30 cellular contexts compared by ENCODE assay signal in the genomic region with DNA sequence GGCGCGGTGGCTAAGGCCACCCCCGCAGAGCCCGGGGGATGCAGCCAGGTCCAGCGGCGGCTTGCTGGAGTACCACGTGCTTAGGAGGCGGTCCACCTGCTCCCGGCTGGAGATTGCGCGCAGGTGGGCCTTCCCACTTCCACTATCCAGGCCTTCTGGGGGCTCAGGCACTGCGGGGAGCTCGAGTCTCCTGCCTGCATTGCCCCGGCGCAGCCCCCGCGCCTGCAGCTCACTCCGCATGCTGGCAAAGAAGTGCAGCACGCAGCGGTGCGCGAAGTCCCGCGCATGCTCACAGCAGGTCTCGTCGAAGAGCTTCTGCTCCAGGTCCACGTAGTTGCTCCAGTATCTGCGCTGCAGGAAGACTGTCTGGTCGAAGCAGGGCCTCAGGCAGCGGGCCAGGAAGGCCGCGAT. TPM values are rescaled to one million over a fixed set of nuclear protein-coding genes. Genes with fewer than 3 reads are reported as not detected.
DNase-seq lines count a peak whose midpoint lies in the region; ATAC-seq, FAIRE-seq and TF ChIP-seq lines count a peak whose summit lies in the region.
"Had no signal": no experiment of that assay in that cellular context is flagged by ENCODE, and none has a peak within 500 bp of the region (broad histone marks: within the 10 kb centered on the region; RNA-seq: fewer than 3 reads in every experiment).

No MANE protein-coding gene starts in this region.

- H3K4me2 ChIP-seq in H9 (ENCODE audit: insufficient read depth, insufficient read length, low read length): no peak overlapping the region
- H3K4me2 ChIP-seq in K562 (ENCODE audit: insufficient read depth, low read length): no peak overlapping the region

- H3K23me2 ChIP-seq in H9 (ENCODE audit: insufficient read length, low read depth, low read length, poor library complexity, severe bottlenecking): no peaks in the 10 kb centered on the region

- H3K4ac ChIP-seq in H9 (ENCODE audit: low read depth, low read length): no peak overlapping the region

- H2BK5ac ChIP-seq in H9 (ENCODE audit: insufficient read length, low read length): no peak overlapping the region

- H3K27me3 ChIP-seq in H9 (ENCODE audit: insufficient read depth, low read length) (no peaks in the 10 kb centered on the region), K562 (ENCODE audit: control insufficient read depth in 2 of 2, insufficient read depth in 2 of 2, low read length in 2 of 2) (peaks cover 0 to 10% of the 10 kb centered on the region in 2 experiments; a peak in 1 of 5 replicates), ovary (no peaks in the 10 kb centered on the region)
- H3K27me3 ChIP-seq: heart left ventricle had no signal

- no peak overlapping the region for H2BK12ac ChIP-seq in H9 (ENCODE audit: insufficient read length, low read depth, low read length)

- no peak overlapping the region for H2BK120ac ChIP-seq in H9 (ENCODE audit: low read depth, low read length, poor library complexity, severe bottlenecking)

- no peaks in the 10 kb centered on the region for H3K79me1 ChIP-seq in H9 (ENCODE audit: insufficient read depth, low read depth, low read length, poor library complexity, severe bottlenecking)

- H4K91ac ChIP-seq in H9 (ENCODE audit: insufficient read length, low read depth, low read length): no peak overlapping the region

- H4K20me1 ChIP-seq in H9 (ENCODE audit: control insufficient read depth, insufficient read depth, insufficient read length) (no peaks in the 10 kb centered on the region), K562 (replicated peaks; ENCODE audit: control insufficient read depth, insufficient read depth, low read length) (no peaks in the 10 kb centered on the region; the same call in 1 of the 2 replicates)

- no peak overlapping the region for H4K5ac ChIP-seq in H9 (ENCODE audit: insufficient read length, low read depth, low read length)

- TF ChIP-seq CTCF in H9 (conservative IDR thresholded peaks at IDR 0.05): no peak
- TF ChIP-seq CTCF in K562 (IDR thresholded peaks at IDR 0.05 in 2 of 3, conservative IDR thresholded peaks at IDR 0.05 in 1 of 3; ENCODE audit: insufficient read depth in 2 of 3, low read depth in 1 of 3, low read length in 3 of 3): no peak
- no peak for TF ChIP-seq CTCF in ovary (IDR thresholded peaks at IDR 0.05)
- TF ChIP-seq CTCF in lower leg skin (IDR thresholded peaks at IDR 0.05): no peak

- no peaks in the 10 kb centered on the region; the same call in 1 of the 2 replicates for H3K4me1 ChIP-seq in H9 (ENCODE audit: insufficient read depth, low read length)
- peaks cover 10 to 12% of the 10 kb centered on the region in 2 experiments; a peak in 3 of 5 replicates for H3K4me1 ChIP-seq in K562 (replicated peaks in 1 of 2; ENCODE audit: control insufficient read depth in 2 of 2, insufficient read depth in 2 of 2, low read length in 2 of 2)
- H3K4me1 ChIP-seq in ovary (ENCODE audit: insufficient read depth): no peaks in the 10 kb centered on the region
- H3K4me1 ChIP-seq: psoas muscle had no signal

- no peak overlapping the region for H3K18ac ChIP-seq in H9 (ENCODE audit: insufficient read length, low read depth, low read length)

- BruUV-seq in K562 (replicated peaks; lab: Mats Ljungman, UMichigan): no TSS peak

- no peak for DNase-seq in activated CD4-positive, alpha-beta T cell treated with anti-CD3 and anti-CD28 coated beads, Interleukin-2, amount 10 ng/mL, durations not matched to agents 24 days and 14 days
- DNase-seq in activated CD4-positive, alpha-beta T cell treated with anti-CD3 and anti-CD28 coated beads for 1 hour: no peak
- DNase-seq in H9: no peak
- no peak for DNase-seq in K562 (ENCODE audit: extremely low read depth in 1 of 4, low spot score in 3 of 4)
- DNase-seq in ovary: peak in 4 of 5 donors; percentile 68 to 83 (median 72)
- no peak for DNase-seq in urothelium cell line (ENCODE audit: low spot score)
- DNase-seq in DMS114 treated with DMSO at 0.1 percent for 48 hours (lab: John Stamatoyannopoulos, UW; ENCODE audit: unreplicated experiment): no peak
- DNase-seq in lower leg skin (ENCODE audit: low spot score in 2 of 2): no peak
- DNase-seq: 8988T; activated CD4-positive, alpha-beta T cell treated with anti-CD3 and anti-CD28 coated beads, Interleukin-2, amount 50 U/mL, for 4 hours; activated gamma-delta T cell treated with Interleukin-2 at 50 U/mL for 16 hours; AML-193; DND-41; heart left ventricle; mucosa of descending colon; NCI-H1436; NCI-H510A treated with DMSO at 0.1 percent for 48 hours; stimulated activated CD4-positive, alpha-beta T cell treated with anti-CD3 and anti-CD28 coated beads, Interleukin-2, amount 100 ng/mL, for 24 hours; WERI-Rb-1 had no signal

- no peak overlapping the region for H3K4me3 ChIP-seq in K562
- no peak overlapping the region for H3K4me3 ChIP-seq in ovary
- no peak overlapping the region for H3K4me3 ChIP-seq in lower leg skin (ENCODE audit: low read depth, poor library complexity, severe bottlenecking)
- H3K4me3 ChIP-seq: heart left ventricle, mucosa of descending colon, psoas muscle, SK-N-MC, skin epidermis, thoracic aorta had no signal

- H3K4me3 Mint-ChIP-seq in activated CD4-positive, alpha-beta T cell treated with anti-CD3 and anti-CD28 coated beads, Interleukin-2, amount 10 ng/mL, durations not matched to agents 24 days and 14 days: no peak overlapping the region
- H3K4me3 Mint-ChIP-seq in H9: no peak overlapping the region
- H3K4me3 Mint-ChIP-seq: stimulated activated effector memory CD8-positive, alpha-beta T cell treated with anti-CD3 and anti-CD28 coated beads, Interleukin-12 subunit alpha, Interleukin-12 subunit beta, amount 100 ng/mL, for 72 hours had no signal

- CTCF ChIA-PET in K562 (lab: Yijun Ruan, JAX; ENCODE audit: low intra/inter-chr PET ratio): no interaction called here

- no peak for ATAC-seq in K562
- ATAC-seq: heart left ventricle; mucosa of descending colon; psoas muscle; stimulated activated effector memory CD8-positive, alpha-beta T cell treated with anti-CD3 and anti-CD28 coated beads, Interleukin-12 subunit alpha, Interleukin-12 subunit beta, amount 100 ng/mL, for 72 hours had no signal

- H3K4me1 Mint-ChIP-seq in activated CD4-positive, alpha-beta T cell treated with anti-CD3 and anti-CD28 coated beads, Interleukin-2, amount 10 ng/mL, durations not matched to agents 24 days and 14 days: peaks cover 42% of the 10 kb centered on the region
- H3K4me1 Mint-ChIP-seq in H9: peaks cover 23 to 37% of the 10 kb centered on the region in 2 experiments

- FAIRE-seq in K562 (lab: Jason Lieb, UNC): no peak
- FAIRE-seq in urothelium cell line (lab: Jason Lieb, UNC): no peak
- FAIRE-seq: GM12891 had no signal

- H3K36me3 ChIP-seq in K562 (ENCODE audit: control insufficient read depth, insufficient read depth, low read length): no peaks in the 10 kb centered on the region
- H3K36me3 ChIP-seq in ovary: no peaks in the 10 kb centered on the region
- H3K36me3 ChIP-seq: heart left ventricle, thoracic aorta, WERI-Rb-1 had no signal

- no peak overlapping the region for H2BK20ac ChIP-seq in H9 (ENCODE audit: low read depth, low read length, poor library complexity, severe bottlenecking)

- in situ Hi-C loops in K562 (cut with MboI): no loop called here

- WGBS in H9 (ENCODE audit: extremely low coverage, insufficient read length, low lambda C conversion rate): no CpG with 5 or more reads among the region's 32 CpGs
- WGBS in K562 (ENCODE audit: insufficient coverage, low coverage, missing lambda C conversion rate): 74% methylated on average over 20 of the region's 32 CpGs
- 45 to 58% (median 48%) methylated on average over 32 of the region's 32 CpGs for WGBS in ovary, 3 donors
- whole genome bisulfite sequencing in lower leg skin, 2 donors: 67 to 70% methylated on average over 16 to 31 of the region's 32 CpGs

- peak overlapping the region; percentile 10; the same call in 1 of the 2 replicates for H3K14ac ChIP-seq in H9 (ENCODE audit: insufficient read depth, low read length)

- H3K9ac ChIP-seq in H9 (ENCODE audit: extremely low read depth, insufficient read length, low read length) (no peak overlapping the region), K562 (ENCODE audit: insufficient read depth in 1 of 2, low read depth in 2 of 2, low read length in 2 of 2) (peak overlapping the region in 1 of 2 experiments; percentile 35; a peak in 1 of 4 replicates)

- TF ChIP-seq POLR2A in K562 (conservative IDR thresholded peaks at IDR 0.05) (no peak), ovary (IDR thresholded peaks at IDR 0.05) (no peak), lower leg skin (IDR thresholded peaks at IDR 0.05) (no peak)

- no peaks in the 10 kb centered on the region for H3K27me3 Mint-ChIP-seq in activated CD4-positive, alpha-beta T cell treated with anti-CD3 and anti-CD28 coated beads, Interleukin-2, amount 10 ng/mL, durations not matched to agents 24 days and 14 days
- peaks cover 4% of the 10 kb centered on the region for H3K27me3 Mint-ChIP-seq in H9 (ENCODE audit: low read depth)

- POLR2A ChIA-PET in K562 (lab: Yijun Ruan, JAX): interaction anchor here (0.6 kb wide), 1 partner anchor 122 kb away, joined by 3 read pairs; a partner anchor contains a TSS

- no peaks in the 10 kb centered on the region for H3K36me3 Mint-ChIP-seq in activated CD4-positive, alpha-beta T cell treated with anti-CD3 and anti-CD28 coated beads, Interleukin-2, amount 10 ng/mL, durations not matched to agents 24 days and 14 days (ENCODE audit: low read depth)
- no peaks in the 10 kb centered on the region for H3K36me3 Mint-ChIP-seq in H9 (ENCODE audit: insufficient read depth in 1 of 3, low read depth in 3 of 3)

- intact Hi-C loops in activated CD4-positive, alpha-beta T cell treated with anti-CD3 and anti-CD28 coated beads, Interleukin-2, amount 10 ng/mL, durations not matched to agents 24 days and 14 days (cut with micrococcal nuclease): loop anchor here (5.0 kb wide), 1 partner anchor 41 kb away; no protein-coding TSS in a partner anchor
- intact Hi-C loops in K562 (cut with micrococcal nuclease) (no loop called here), ovary (cut with DNase I) (no loop called here), lower leg skin (cut with DNase I; ENCODE audit: low total_unique reads) (no loop called here)

- TF ChIP-seq EP300 in K562 (IDR thresholded peaks at IDR 0.05; ENCODE audit: low read length) (no peak), ovary (IDR thresholded peaks at IDR 0.05) (no peak)

- H3K79me2 ChIP-seq in H9 (ENCODE audit: insufficient read depth, low read length) (no peaks in the 10 kb centered on the region), K562 (ENCODE audit: control insufficient read depth, insufficient read depth, low read length) (no peaks in the 10 kb centered on the region)

- no peak overlapping the region for H4K8ac ChIP-seq in H9 (replicated peaks; ENCODE audit: insufficient read length, low read depth, low read length)

- H2BK15ac ChIP-seq in H9 (ENCODE audit: low read depth, low read length): no peak overlapping the region

- peak overlapping the region; percentile 21 for H3K27ac Mint-ChIP-seq in activated CD4-positive, alpha-beta T cell treated with anti-CD3 and anti-CD28 coated beads, Interleukin-2, amount 10 ng/mL, durations not matched to agents 24 days and 14 days
- no peak overlapping the region; a peak in 1 of 7 replicates for H3K27ac Mint-ChIP-seq in H9

- no peak overlapping the region for H3T11ph ChIP-seq in H9 (ENCODE audit: low read length)

- no peak overlapping the region for H2AK5ac ChIP-seq in H9 (ENCODE audit: insufficient read length, low read length)

- H3K9me1 ChIP-seq in K562 (ENCODE audit: control insufficient read depth, insufficient read depth, low read length): no peaks in the 10 kb centered on the region

- no peak overlapping the region for H3K56ac ChIP-seq in H9 (ENCODE audit: insufficient read length, low read depth, low read length)

- H3K9me3 ChIP-seq in H9 (ENCODE audit: control insufficient read depth, low read depth, low read length) (no peaks in the 10 kb centered on the region), K562 (replicated peaks; ENCODE audit: control insufficient read depth, insufficient read depth, low read depth, low read length) (no peaks in the 10 kb centered on the region), ovary (no peaks in the 10 kb centered on the region)
- H3K9me3 ChIP-seq: heart left ventricle, mucosa of descending colon, psoas muscle, thoracic aorta had no signal

- no peak for TF ChIP-seq RAD21 in K562 (CRISPR knock-in tag; conservative IDR thresholded peaks at IDR 0.05 in 1 of 2, IDR thresholded peaks at IDR 0.05 in 1 of 2)

- H3K27ac ChIP-seq in H9 (ENCODE audit: insufficient read length, low read depth, low read length) (no peak overlapping the region), K562 (ENCODE audit: extremely low read depth, low read depth, low read length) (no peak overlapping the region), ovary (no peak overlapping the region)
- H3K27ac ChIP-seq: heart left ventricle, psoas muscle, SK-N-MC, thoracic aorta, WERI-Rb-1 had no signal

- H3K23ac ChIP-seq in H9 (ENCODE audit: insufficient read length, low read depth, low read length): no peak overlapping the region

- no peak overlapping the region for H2AFZ ChIP-seq in H9 (ENCODE audit: low read length)
- H2AFZ ChIP-seq in K562 (ENCODE audit: low read depth, low read length): no peak overlapping the region

- no peaks in the 10 kb centered on the region for H3K9me3 Mint-ChIP-seq in activated CD4-positive, alpha-beta T cell treated with anti-CD3 and anti-CD28 coated beads, Interleukin-2, amount 10 ng/mL, durations not matched to agents 24 days and 14 days
- H3K9me3 Mint-ChIP-seq in H9: no peaks in the 10 kb centered on the region
- H3K9me3 Mint-ChIP-seq: stimulated activated effector memory CD8-positive, alpha-beta T cell treated with anti-CD3 and anti-CD28 coated beads, Interleukin-12 subunit alpha, Interleukin-12 subunit beta, amount 100 ng/mL, for 72 hours had no signal

RNA-seq across cellular contexts. Expression of a gene that starts 5.8 kb away (rescaled TPM):
- not detected in 2 replicates for total RNA-seq in activated CD4-positive, alpha-beta T cell treated with anti-CD3 and anti-CD28 coated beads, Interleukin-2, amount 10 ng/mL, durations not matched to agents 24 days and 14 days
- not detected in 2 replicates for total RNA-seq in H9 (2021)
- not detected in 2 replicates for total RNA-seq in K562 (2011; cell fraction: chromatin; rRNA removed; ENCODE audit: low replicate concordance)
- total RNA-seq in K562 (2011; cell fraction: nucleolus; rRNA removed): not detected in 2 replicates
- not detected in 2 replicates for total RNA-seq in K562 (2011; cell fraction: nucleoplasm; rRNA removed)
- total RNA-seq in K562 (2014; rRNA removed): not detected in 2 replicates
- total RNA-seq in K562 (2014; rRNA removed; fragmentation: Illumina TruSeq; extraction: Trizol): not detected in 2 replicates
- total RNA-seq in K562 (2015; rRNA removed; fragmentation: Illumina TruSeq; extraction: Trizol): not detected in 2 replicates
- total RNA-seq in K562 (2021): not detected in 2 replicates
- polyA plus RNA-seq in K562 (2011; rRNA removed): not detected in 2 replicates
- polyA plus RNA-seq in K562 (2011; cell fraction: cytosol; rRNA removed): not detected in 2 replicates
- polyA plus RNA-seq in K562 (2011; cell fraction: nucleus; rRNA removed): not detected in 2 replicates
- 0.10 TPM in 1 of 2 replicates, not detected in the other for polyA plus RNA-seq in K562 (2012)
- not detected in 2 replicates for polyA plus RNA-seq in K562 (2014; fragmentation: Illumina TruSeq; extraction: Trizol)
- polyA plus RNA-seq in K562 (2014; fragmentation: Nextera tagmentation; extraction: Ambion mirVana): not detected
- not detected in 2 replicates for polyA plus RNA-seq in K562 (2014; rRNA removed)
- not detected in 2 replicates for polyA minus RNA-seq in K562 (2011; rRNA and poly(A)+ RNA removed)
- not detected in 2 replicates for polyA minus RNA-seq in K562 (2011; cell fraction: cytosol; rRNA and poly(A)+ RNA removed)
- polyA minus RNA-seq in K562 (2011; cell fraction: nucleus; rRNA and poly(A)+ RNA removed): not detected in 2 replicates
- total RNA-seq in ovary: not detected
- not detected for polyA plus RNA-seq in ovary
- total RNA-seq in lower leg skin: not detected
- total RNA-seq: cardiac septum, dermis microvascular lymphatic vessel endothelial cell, heart left ventricle, mucosa of descending colon, psoas muscle, thoracic aorta had no signal
- polyA plus RNA-seq: heart left ventricle, liver, neural cell, psoas muscle had no signal

RNA-seq across cellular contexts. Expression of a gene that starts 14.6 kb away (rescaled TPM):
- total RNA-seq in activated CD4-positive, alpha-beta T cell treated with anti-CD3 and anti-CD28 coated beads, Interleukin-2, amount 10 ng/mL, durations not matched to agents 24 days and 14 days: not detected in 2 replicates
- 0.07 and 0.13 TPM in 2 replicates for total RNA-seq in H9 (2021)
- not detected in 2 replicates for total RNA-seq in K562 (2011; cell fraction: chromatin; rRNA removed; ENCODE audit: low replicate concordance)
- not detected in 2 replicates for total RNA-seq in K562 (2011; cell fraction: nucleolus; rRNA removed)
- not detected in 2 replicates for total RNA-seq in K562 (2011; cell fraction: nucleoplasm; rRNA removed)
- total RNA-seq in K562 (2014; rRNA removed): not detected in 2 replicates
- not detected in 2 replicates for total RNA-seq in K562 (2014; rRNA removed; fragmentation: Illumina TruSeq; extraction: Trizol)
- total RNA-seq in K562 (2015; rRNA removed; fragmentation: Illumina TruSeq; extraction: Trizol): not detected in 2 replicates
- not detected in 2 replicates for total RNA-seq in K562 (2021)
- polyA plus RNA-seq in K562 (2011; rRNA removed): not detected in 2 replicates
- not detected in 2 replicates for polyA plus RNA-seq in K562 (2011; cell fraction: cytosol; rRNA removed)
- polyA plus RNA-seq in K562 (2011; cell fraction: nucleus; rRNA removed): not detected in 2 replicates
- not detected in 2 replicates for polyA plus RNA-seq in K562 (2012)
- not detected in 2 replicates for polyA plus RNA-seq in K562 (2014; fragmentation: Illumina TruSeq; extraction: Trizol)
- polyA plus RNA-seq in K562 (2014; fragmentation: Nextera tagmentation; extraction: Ambion mirVana): under 1 TPM in 1 of 2 experiments, not detected in 1; 0.03 TPM
- polyA plus RNA-seq in K562 (2014; rRNA removed): not detected in 2 replicates
- polyA minus RNA-seq in K562 (2011; rRNA and poly(A)+ RNA removed): not detected in 2 replicates
- polyA minus RNA-seq in K562 (2011; cell fraction: cytosol; rRNA and poly(A)+ RNA removed): not detected in 2 replicates
- not detected in 2 replicates for polyA minus RNA-seq in K562 (2011; cell fraction: nucleus; rRNA and poly(A)+ RNA removed)
- total RNA-seq in ovary: not detected
- polyA plus RNA-seq in ovary: not detected
- total RNA-seq in lower leg skin: not detected
- total RNA-seq: cardiac septum, dermis microvascular lymphatic vessel endothelial cell, heart left ventricle, liver, mucosa of descending colon, psoas muscle, RPMI7951, thoracic aorta had no signal
- polyA plus RNA-seq: heart left ventricle, liver, neural cell, psoas muscle had no signal

RNA-seq across cellular contexts. Expression of a gene that starts 20.2 kb away (rescaled TPM):
- total RNA-seq in activated CD4-positive, alpha-beta T cell treated with anti-CD3 and anti-CD28 coated beads, Interleukin-2, amount 10 ng/mL, durations not matched to agents 24 days and 14 days: 2.8 and 3.1 TPM in 2 replicates
- total RNA-seq in H9 (2021) (0.92 and 1.2 TPM in 2 replicates), K562 (2014; rRNA removed) (0.08 and 0.45 TPM in 2 replicates), K562 (2014; rRNA removed; fragmentation: Illumina TruSeq; extraction: Trizol) (not detected in 2 replicates), K562 (2015; rRNA removed; fragmentation: Illumina TruSeq; extraction: Trizol) (not detected in 2 replicates), K562 (2021) (0.11 and 0.20 TPM in 2 replicates), ovary (1 to 10 TPM; 2.4 to 5.6 (median 3.2) TPM), lower leg skin (under 1 TPM in 3 of 4 donors, not detected in 1; 0.13 to 0.23 (median 0.22) TPM)
- total RNA-seq in K562 (2011; cell fraction: chromatin; rRNA removed; ENCODE audit: low replicate concordance): 1.3 TPM in 1 of 2 replicates, not detected in the other
- 0.39 and 1.3 TPM in 2 replicates for total RNA-seq in K562 (2011; cell fraction: nucleolus; rRNA removed)
- 0.22 and 0.84 TPM in 2 replicates for total RNA-seq in K562 (2011; cell fraction: nucleoplasm; rRNA removed)
- polyA plus RNA-seq in K562 (2011; rRNA removed) (0.20 and 0.21 TPM in 2 replicates), K562 (2014; fragmentation: Illumina TruSeq; extraction: Trizol) (0.26 TPM in 1 of 2 replicates, not detected in the other), K562 (2014; fragmentation: Nextera tagmentation; extraction: Ambion mirVana) (under 1 TPM in 1 of 2 experiments, not detected in 1; 0.01 TPM), K562 (2014; rRNA removed) (0.04 TPM in 1 of 2 replicates, not detected in the other), ovary (1 to 10 TPM in 1 of 2 donors, under 1 TPM in 1; 0.28 to 1.8 TPM)
- 0.43 and 1.3 TPM in 2 replicates for polyA plus RNA-seq in K562 (2011; cell fraction: cytosol; rRNA removed)
- polyA plus RNA-seq in K562 (2011; cell fraction: nucleus; rRNA removed): 0.38 and 2.3 TPM in 2 replicates
- 0.20 and 0.24 TPM in 2 replicates for polyA plus RNA-seq in K562 (2012)
- 0.11 TPM in 1 of 2 replicates, not detected in the other for polyA minus RNA-seq in K562 (2011; rRNA and poly(A)+ RNA removed)
- polyA minus RNA-seq in K562 (2011; cell fraction: cytosol; rRNA and poly(A)+ RNA removed): 0.29 TPM in 1 of 2 replicates, not detected in the other
- 0.22 and 0.67 TPM in 2 replicates for polyA minus RNA-seq in K562 (2011; cell fraction: nucleus; rRNA and poly(A)+ RNA removed)
- total RNA-seq: RPMI7951 had no signal

RNA-seq across cellular contexts. Expression of a gene that starts 21.1 kb away (rescaled TPM):
- 14.0 and 17.5 TPM in 2 replicates for total RNA-seq in activated CD4-positive, alpha-beta T cell treated with anti-CD3 and anti-CD28 coated beads, Interleukin-2, amount 10 ng/mL, durations not matched to agents 24 days and 14 days
- total RNA-seq in H9 (2021): not detected in 2 replicates
- total RNA-seq in K562 (2011; cell fraction: chromatin; rRNA removed; ENCODE audit: low replicate concordance): not detected in 2 replicates
- not detected in 2 replicates for total RNA-seq in K562 (2011; cell fraction: nucleolus; rRNA removed)
- not detected in 2 replicates for total RNA-seq in K562 (2011; cell fraction: nucleoplasm; rRNA removed)
- not detected in 2 replicates for total RNA-seq in K562 (2014; rRNA removed)
- not detected in 2 replicates for total RNA-seq in K562 (2014; rRNA removed; fragmentation: Illumina TruSeq; extraction: Trizol)
- total RNA-seq in K562 (2015; rRNA removed; fragmentation: Illumina TruSeq; extraction: Trizol): not detected in 2 replicates
- 0.16 TPM in 1 of 2 replicates, not detected in the other for total RNA-seq in K562 (2021)
- polyA plus RNA-seq in K562 (2011; rRNA removed): 0.08 and 0.39 TPM in 2 replicates
- 0.10 and 0.41 TPM in 2 replicates for polyA plus RNA-seq in K562 (2011; cell fraction: cytosol; rRNA removed)
- 0.17 and 0.35 TPM in 2 replicates for polyA plus RNA-seq in K562 (2011; cell fraction: nucleus; rRNA removed)
- polyA plus RNA-seq in K562 (2012): 1.3 and 1.7 TPM in 2 replicates
- polyA plus RNA-seq in K562 (2014; fragmentation: Illumina TruSeq; extraction: Trizol): not detected in 2 replicates
- polyA plus RNA-seq in K562 (2014; fragmentation: Nextera tagmentation; extraction: Ambion mirVana): under 1 TPM; 0.13 to 0.14 TPM
- polyA plus RNA-seq in K562 (2014; rRNA removed): not detected in 2 replicates
- not detected in 2 replicates for polyA minus RNA-seq in K562 (2011; rRNA and poly(A)+ RNA removed)
- 0.73 TPM in 1 of 2 replicates, not detected in the other for polyA minus RNA-seq in K562 (2011; cell fraction: cytosol; rRNA and poly(A)+ RNA removed)
- 0.22 TPM in 1 of 2 replicates, not detected in the other for polyA minus RNA-seq in K562 (2011; cell fraction: nucleus; rRNA and poly(A)+ RNA removed)
- 10 to 100 TPM; 46.5 to 90.4 (median 55.3) TPM for total RNA-seq in ovary
- 100 to 1,000 TPM in 1 of 2 donors, 10 to 100 TPM in 1; 42.1 to 105 TPM for polyA plus RNA-seq in ovary
- 10 to 100 TPM; 13.8 to 37.2 (median 15.4) TPM for total RNA-seq in lower leg skin
- polyA plus RNA-seq: neural cell had no signal

Comparison
In these comparisons a context has a peak if more than half of its experiments do, and no peak if none do; other contexts are left out.
1. DNase-seq: peak in ovary (4 of 5); none in activated CD4-positive, alpha-beta T cell treated with anti-CD3 and anti-CD28 coated beads, Interleukin-2, amount 10 ng/mL, durations not matched to agents 24 days and 14 days (single experiment), activated CD4-positive, alpha-beta T cell treated with anti-CD3 and anti-CD28 coated beads for 1 hour (single experiment), H9 (single experiment), K562 (0 of 4), urothelium cell line (single experiment), DMS114 treated with DMSO at 0.1 percent for 48 hours (single experiment) and lower leg skin (0 of 2).